29 cellular contexts compared by ENCODE assay signal in the genomic region with DNA sequence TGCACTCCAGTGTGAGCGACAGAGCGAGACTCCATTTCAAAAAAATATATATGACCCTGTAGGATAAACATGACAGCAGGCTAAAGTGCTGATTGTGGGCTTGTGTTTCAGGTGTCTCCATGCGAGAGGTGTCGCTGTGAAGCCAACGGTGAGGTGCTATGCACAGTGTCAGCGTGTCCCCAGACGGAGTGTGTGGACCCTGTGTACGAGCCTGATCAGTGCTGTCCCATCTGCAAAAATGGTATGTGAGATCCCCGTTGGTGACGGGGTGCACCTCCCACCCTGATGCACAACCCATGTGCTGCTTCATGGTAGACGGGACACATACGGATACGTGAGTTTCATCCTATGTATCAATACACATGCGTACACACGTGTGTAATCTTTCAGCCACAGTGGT. TPM values are rescaled to one million over a fixed set of nuclear protein-coding genes. Genes with fewer than 3 reads are reported as not detected.
"Had no signal": no experiment of that assay in that cellular context is flagged by ENCODE, and none has a peak within 500 bp of the region (broad histone marks: within the 10 kb centered on the region; RNA-seq: fewer than 3 reads in every experiment).

No MANE protein-coding gene starts in this region.

- H3K36me3 Mint-ChIP-seq: immature natural killer cell, mesothelial cell of epicardium had no signal

- H3K4me3 Mint-ChIP-seq: immature natural killer cell, mesothelial cell of epicardium had no signal

- DNase-seq: dermis blood vessel endothelial cell; dorsolateral prefrontal cortex; effector CD4-positive, alpha-beta T cell; effector memory CD4-positive, alpha-beta T cell; foreskin keratinocyte; heart left ventricle; hypothalamus; immature natural killer cell; left cardiac atrium; left ventricle myocardium superior; lower lobe of right lung; mesenchymal stem cell; mucosa of descending colon had no signal

- H3K27ac Mint-ChIP-seq: immature natural killer cell, mesothelial cell of epicardium had no signal

- H3K9me3 Mint-ChIP-seq: mesothelial cell of epicardium had no signal

- H3K9me3 ChIP-seq: esophagus muscularis mucosa, gastroesophageal sphincter, heart left ventricle, left lung, lower lobe of right lung, mucosa of descending colon had no signal

- H3K4me1 Mint-ChIP-seq: immature natural killer cell had no signal

- H3K4me3 ChIP-seq: coronary artery, dorsolateral prefrontal cortex, esophagus muscularis mucosa, gastroesophageal sphincter, heart left ventricle, hepatocyte, left lung, lower lobe of right lung, mucosa of descending colon had no signal

- H3K4me1 ChIP-seq: foreskin keratinocyte, gastroesophageal sphincter, left lung, lower lobe of right lung had no signal

- H3K27me3 ChIP-seq: dorsolateral prefrontal cortex, foreskin keratinocyte, heart left ventricle, hepatocyte, left lung had no signal

- FAIRE-seq: colon, endothelial cell of umbilical vein, frontal cortex, islet of Langerhans, keratinocyte had no signal

- H3K36me3 ChIP-seq: esophagus muscularis mucosa, gastroesophageal sphincter, left lung, lower lobe of right lung had no signal

RNA-seq across cellular contexts. Expression of a gene that starts 29.2 kb away (rescaled TPM):
- total RNA-seq: dermis blood vessel endothelial cell, endothelial cell of umbilical vein, epithelial cell of proximal tubule, fibroblast of lung, fibroblast of villous mesenchyme, foreskin keratinocyte, hepatocyte, lung microvascular endothelial cell, mesenteric fat pad had no signal
- polyA plus RNA-seq: endothelial cell of umbilical vein, fibroblast of lung, foreskin keratinocyte, hepatocyte, immature natural killer cell, keratinocyte had no signal
